In genomic region chr4:140004580-140005314, GRCh38 we compare ENCODE assay signal across 8 cellular contexts.
DNase-seq lines count a peak whose midpoint lies in the region; ATAC-seq lines count a peak whose summit lies in the region.

No MANE protein-coding gene starts in this region.

- H3K4me1 Mint-ChIP-seq in activated naive CD4-positive, alpha-beta T cell treated with anti-CD3 and anti-CD28 coated beads, Interleukin-2, amount 10 ng/mL, durations not matched to agents 7 days and 5 days = no peaks in the 10 kb centered on the region

- H3K4me3 Mint-ChIP-seq in activated naive CD4-positive, alpha-beta T cell treated with anti-CD3 and anti-CD28 coated beads, Interleukin-2, amount 10 ng/mL, durations not matched to agents 7 days and 5 days = no peak overlapping the region

- no peak for ATAC-seq in HG03378 (IDR thresholded peaks at IDR 0.05; ENCODE audit: unreplicated experiment)
- ATAC-seq in GM19397 (IDR thresholded peaks at IDR 0.05; ENCODE audit: unreplicated experiment) = no peak

- CTCF ChIA-PET in activated naive CD4-positive, alpha-beta T cell treated with anti-CD3 and anti-CD28 coated beads, Interleukin-2, amount 10 ng/mL, durations not matched to agents 7 days and 5 days (lab: Charles Lee) = no interaction called here

- no peaks in the 10 kb centered on the region for H3K9me3 Mint-ChIP-seq in activated naive CD4-positive, alpha-beta T cell treated with anti-CD3 and anti-CD28 coated beads, Interleukin-2, amount 10 ng/mL, durations not matched to agents 7 days and 5 days

- H2AFZ ChIP-seq in neuron (ENCODE audit: low read depth, low read length) = peak overlapping the region; percentile 94

- H3K4me3 ChIP-seq in neuron (ENCODE audit: low read length) = peak overlapping the region; percentile 42

- H3K36me3 ChIP-seq in neuron (ENCODE audit: insufficient read depth, low read length) = no peaks in the 10 kb centered on the region

- H3K27me3 ChIP-seq in neuron (ENCODE audit: insufficient read depth, low read length) = no peaks in the 10 kb centered on the region

- H3K36me3 Mint-ChIP-seq in activated naive CD4-positive, alpha-beta T cell treated with anti-CD3 and anti-CD28 coated beads, Interleukin-2, amount 10 ng/mL, durations not matched to agents 7 days and 5 days = no peaks in the 10 kb centered on the region

- peaks cover 27% of the 10 kb centered on the region for H3K4me1 ChIP-seq in neuron (ENCODE audit: insufficient read depth, low read length)

- peaks cover 8% of the 10 kb centered on the region for H3K27me3 Mint-ChIP-seq in activated naive CD4-positive, alpha-beta T cell treated with anti-CD3 and anti-CD28 coated beads, Interleukin-2, amount 10 ng/mL, durations not matched to agents 7 days and 5 days

- no peak overlapping the region for H3K27ac Mint-ChIP-seq in activated naive CD4-positive, alpha-beta T cell treated with anti-CD3 and anti-CD28 coated beads, Interleukin-2, amount 10 ng/mL, durations not matched to agents 7 days and 5 days

- no peaks in the 10 kb centered on the region for H3K9me3 ChIP-seq in neuron (ENCODE audit: low read length)

- DNase-seq in COLO668 (lab: John Stamatoyannopoulos, UW; ENCODE audit: unreplicated experiment) (peak; percentile 72), NCI-H526 (lab: John Stamatoyannopoulos, UW) (peak; percentile 45 to 78), fibroblast of peridontal ligament (ENCODE audit: extremely low read depth) (peak; percentile 61), NCI-H1436 treated with DMSO at 0.1 percent for 48 hours (lab: John Stamatoyannopoulos, UW) (no peak)
- DNase-seq in activated naive CD4-positive, alpha-beta T cell treated with anti-CD3 and anti-CD28 coated beads, Interleukin-2, amount 10 ng/mL, durations not matched to agents 7 days and 5 days = no peak

Comparison
In these comparisons a context has a peak if more than half of its experiments do, and no peak if none do; other contexts are left out.
1. DNase-seq: peak in COLO668 (single experiment), NCI-H526 (2 of 2) and fibroblast of peridontal ligament (single experiment); none in activated naive CD4-positive, alpha-beta T cell treated with anti-CD3 and anti-CD28 coated beads, Interleukin-2, amount 10 ng/mL, durations not matched to agents 7 days and 5 days (single experiment) and NCI-H1436 treated with DMSO at 0.1 percent for 48 hours (single experiment).